In genomic region chr6:73521351-73522254, GRCh38 we compare ENCODE assay signal across 8 cellular contexts. TPM values are rescaled to one million over a fixed set of nuclear protein-coding genes. Genes with fewer than 3 reads are reported as not detected.
A peak's percentile ranks its signal among the peaks of the same experiment; 100 is the strongest.
DNase-seq lines count a peak whose midpoint lies in the region; ATAC-seq, FAIRE-seq and TF ChIP-seq lines count a peak whose summit lies in the region.

No MANE protein-coding gene starts in this region.

- 0 to 1% methylated on average over 38 of the region's 38 CpGs for WGBS in pancreas, 2 donors
- WGBS in aorta, 2 donors, result 2 to 3% methylated on average over 38 of the region's 38 CpGs

- H3K36me3 ChIP-seq in Caco-2 (ENCODE audit: control insufficient read depth, insufficient read depth, low read length), result peaks cover 9% of the 10 kb centered on the region; the same call in 1 of the 2 replicates
- peaks cover 37% of the 10 kb centered on the region for H3K36me3 ChIP-seq in NT2/D1 (ENCODE audit: insufficient read depth, insufficient read length, low read length)
- peaks cover 5 to 27% (median 7%) of the 10 kb centered on the region in 3 donors for H3K36me3 ChIP-seq in pancreas
- H3K36me3 ChIP-seq in aorta (ENCODE audit: control insufficient read depth in 1 of 2, insufficient read depth in 2 of 2, low read length in 1 of 2), result peaks cover 0 to 2% of the 10 kb centered on the region in 2 donors

- H3K9ac ChIP-seq in NT2/D1 (ENCODE audit: insufficient read length, low read depth), result peak overlapping the region; percentile 96

- no peak for DNase-seq in Caco-2
- no peak for DNase-seq in NT2/D1 (ENCODE audit: low read depth, low spot score)
- DNase-seq in activated gamma-delta T cell treated with anti-CD3 and anti-CD28 coated beads, Interleukin-2, amount 50 U/mL, for 16 hours (ENCODE audit: low read depth), result peak; percentile 57
- DNase-seq in glutamatergic neuron, result peak; percentile 87
- peak in 3 of 6 donors; percentile 82 to 92 (median 85) for DNase-seq in pancreas
- DNase-seq in aorta, result peak; percentile 84 to 93

- H3K27me3 Mint-ChIP-seq in Caco-2 (ENCODE audit: insufficient read depth, unreplicated experiment) (no peaks in the 10 kb centered on the region), glutamatergic neuron (ENCODE audit: unreplicated experiment) (peaks cover 26% of the 10 kb centered on the region)

- FAIRE-seq in pancreas (lab: Jason Lieb, UNC), result no peak

- TF ChIP-seq CTCF in Caco-2 (IDR thresholded peaks at IDR 0.05; ENCODE audit: insufficient read depth in 1 of 2, low read depth in 1 of 2, low read length in 1 of 2, severe bottlenecking in 1 of 2, unreplicated experiment in 1 of 2), result no peak
- TF ChIP-seq CTCF in glutamatergic neuron (IDR thresholded peaks at IDR 0.05; ENCODE audit: partially characterized antibody, unreplicated experiment), result no peak
- no peak for TF ChIP-seq CTCF in pancreas (IDR thresholded peaks at IDR 0.05)

- peak; percentile 21 for ATAC-seq in GM19467 (IDR thresholded peaks at IDR 0.05; ENCODE audit: unreplicated experiment)
- peak; percentile 19 for ATAC-seq in HG03565 (IDR thresholded peaks at IDR 0.05; ENCODE audit: unreplicated experiment)
- ATAC-seq in pancreas, result peak; percentile 46 to 67 (median 58)
- peak; percentile 71 for ATAC-seq in aorta (ENCODE audit: low FRiP score)

- H3K27ac Mint-ChIP-seq in Caco-2 (ENCODE audit: unreplicated experiment) (peak overlapping the region; percentile 98), glutamatergic neuron (ENCODE audit: unreplicated experiment) (peak overlapping the region; percentile 100)

- intact Hi-C loops in Caco-2 (cut with micrococcal nuclease; ENCODE audit: unreplicated experiment) (loop anchor here (1.0 to 5.0 kb wide), 7 partner anchors 39 to 133 kb away; partner anchors contain the start of gene CGAS), pancreas (cut with DNase I) (loop anchor here in 1 of 3 donors (10.0 kb wide), 1 partner anchor 63 kb away; no protein-coding TSS in a partner anchor), aorta (cut with DNase I) (loop anchor here (1.0 to 2.0 kb wide), 2 partner anchors 59 kb away; no protein-coding TSS in a partner anchor)

- H3K4me1 ChIP-seq in Caco-2 (peaks cover 8% of the 10 kb centered on the region), NT2/D1 (ENCODE audit: insufficient read depth, insufficient read length) (no peaks in the 10 kb centered on the region), pancreas (peaks cover 7 to 19% (median 7%) of the 10 kb centered on the region in 3 donors), aorta (ENCODE audit: control insufficient read depth in 1 of 2, insufficient read depth in 2 of 2, low read length in 2 of 2) (no peaks in the 10 kb centered on the region)

- peak overlapping the region; percentile 76 for H3K4me3 ChIP-seq in Caco-2 (ENCODE audit: low read depth, low read length)
- peak overlapping the region; percentile 78 for H3K4me3 ChIP-seq in NT2/D1 (ENCODE audit: insufficient read length, low read depth)
- H3K4me3 ChIP-seq in pancreas, result peak overlapping the region; percentile 33 to 80 (median 65)
- peak overlapping the region; percentile 44 to 69 for H3K4me3 ChIP-seq in aorta (ENCODE audit: low read length in 2 of 2)

- peak overlapping the region; percentile 81 for H3K4me3 Mint-ChIP-seq in Caco-2 (ENCODE audit: unreplicated experiment)
- H3K4me3 Mint-ChIP-seq in glutamatergic neuron (ENCODE audit: unreplicated experiment), result peak overlapping the region; percentile 94

- H3K36me3 Mint-ChIP-seq in Caco-2 (ENCODE audit: insufficient read depth, unreplicated experiment), result peaks cover 63% of the 10 kb centered on the region
- H3K36me3 Mint-ChIP-seq in glutamatergic neuron (ENCODE audit: unreplicated experiment), result peaks cover 19% of the 10 kb centered on the region

- H3K9me3 ChIP-seq in Caco-2 (no peaks in the 10 kb centered on the region), NT2/D1 (ENCODE audit: insufficient read depth, low read length) (no peaks in the 10 kb centered on the region), pancreas (no peaks in the 10 kb centered on the region), aorta (ENCODE audit: control insufficient read depth, low read length) (no peaks in the 10 kb centered on the region)

- TSS peak; percentile 80 for BruUV-seq in Caco-2 (replicated peaks; lab: Mats Ljungman, UMichigan)

- peaks cover 11% of the 10 kb centered on the region for H3K4me1 Mint-ChIP-seq in Caco-2 (ENCODE audit: low read depth, unreplicated experiment)
- peaks cover 15% of the 10 kb centered on the region for H3K4me1 Mint-ChIP-seq in glutamatergic neuron (ENCODE audit: low read depth, unreplicated experiment)

- no peaks in the 10 kb centered on the region for H3K27me3 ChIP-seq in Caco-2 (replicated peaks; ENCODE audit: control insufficient read depth, insufficient read depth, low read length)
- no peaks in the 10 kb centered on the region for H3K27me3 ChIP-seq in NT2/D1 (ENCODE audit: insufficient read depth, insufficient read length)
- no peaks in the 10 kb centered on the region for H3K27me3 ChIP-seq in pancreas
- H3K27me3 ChIP-seq in aorta (ENCODE audit: control insufficient read depth in 1 of 2, insufficient read depth in 2 of 2, low read length in 1 of 2), result peaks cover 0 to 2% of the 10 kb centered on the region in 2 donors

- POLR2A ChIA-PET in Caco-2 (lab: Charles Lee), result interaction anchor here (0.5 to 4.5 kb wide), 13 partner anchors 18 to 212 kb away, joined by 3 to 70 read pairs (median 5); partner anchors contain the start of genes MTO1 and SLC17A5

- CTCF ChIA-PET in Caco-2 (lab: Charles Lee), result interaction anchor here (0.5 to 1.5 kb wide), 5 partner anchors 45 to 132 kb away, joined by 3 to 5 read pairs (median 4); partner anchors contain the start of gene SLC17A5

- H3K27ac ChIP-seq in pancreas, result peak overlapping the region; percentile 98 to 99 (median 98)
- H3K27ac ChIP-seq in aorta (ENCODE audit: low read depth in 1 of 2, low read length in 2 of 2), result peak overlapping the region; percentile 33 to 91

- H3K9me3 Mint-ChIP-seq in Caco-2 (ENCODE audit: unreplicated experiment), result no peaks in the 10 kb centered on the region
- H3K9me3 Mint-ChIP-seq in glutamatergic neuron (ENCODE audit: unreplicated experiment), result peaks cover 28% of the 10 kb centered on the region

RNA-seq across cellular contexts. Expression of gene EEF1A1, which starts 0.8 kb away (rescaled TPM):
- 9,246 and 9,491 TPM in 2 replicates for total RNA-seq in Caco-2 (2022)
- 6,372 TPM for total RNA-seq in glutamatergic neuron (ENCODE audit: unreplicated experiment)
- over 10,000 TPM in 1 of 6 donors, 1,000 to 10,000 TPM in 5; 5,266 to 10,343 (median 8,842) TPM for total RNA-seq in pancreas
- 1,000 to 10,000 TPM; 5,006 to 5,774 TPM for polyA plus RNA-seq in pancreas
- 1,000 to 10,000 TPM; 7,659 to 8,197 TPM for total RNA-seq in aorta
- over 10,000 TPM in 1 of 2 donors, 1,000 to 10,000 TPM in 1; 9,464 to 18,336 TPM for polyA plus RNA-seq in aorta

Comparison
In these comparisons a context has a peak if more than half of its experiments do, and no peak if none do; other contexts are left out.
1. DNase-seq: peak in activated gamma-delta T cell treated with anti-CD3 and anti-CD28 coated beads, Interleukin-2, amount 50 U/mL, for 16 hours (single experiment), glutamatergic neuron (single experiment) and aorta (2 of 2); none in Caco-2 (0 of 2) and NT2/D1 (single experiment).
2. ATAC-seq: peak in every context shown above with its lines; median percentile 71 in aorta; 58 in pancreas; 21 in GM19467; 19 in HG03565.
3. Peak in every context shown above with its lines, with median percentiles within 50 percentile points of each other: H3K4me3 ChIP-seq.